25 cellular contexts compared by ENCODE assay signal in genomic region chr7:98091523-98091922, GRCh38.
"Had no signal": no experiment of that assay in that cellular context is flagged by ENCODE, and none has a peak within 500 bp of the region (broad histone marks: within the 10 kb centered on the region; RNA-seq: fewer than 3 reads in every experiment).

No MANE protein-coding gene starts in this region.

- H3K4me3 ChIP-seq: coronary artery, dorsolateral prefrontal cortex, esophagus squamous epithelium, gastrocnemius medialis, hepatocyte, left lung, lower lobe of right lung had no signal

- H2AFZ ChIP-seq: hepatocyte had no signal

- H3K36me3 ChIP-seq: esophagus squamous epithelium, gastrocnemius medialis, left lung, lower lobe of right lung had no signal

- H3K4me1 ChIP-seq: gastrocnemius medialis, left lung, lower lobe of right lung had no signal

- H3K27me3 ChIP-seq: dorsolateral prefrontal cortex, esophagus squamous epithelium, gastrocnemius medialis, hepatocyte, left lung had no signal

- ATAC-seq: esophagus mucosa, gastrocnemius medialis, left colon, left lung, left ventricle myocardium superior, lower lobe of right lung had no signal

- H3K4me2 ChIP-seq: hepatocyte had no signal

- DNase-seq: dermis blood vessel endothelial cell; dorsolateral prefrontal cortex; effector CD4-positive, alpha-beta T cell; effector memory CD4-positive, alpha-beta T cell; erythroblast; esophagus squamous epithelium; foreskin fibroblast; foreskin melanocyte; gastrocnemius medialis; glutamatergic neuron; hypothalamus; immature natural killer cell; islet precursor cell; kidney; left colon; left lung; left ventricle myocardium superior; lower lobe of right lung; mesenchymal stem cell; midbrain had no signal

- H3K27ac ChIP-seq: coronary artery, dorsolateral prefrontal cortex, esophagus squamous epithelium, gastrocnemius medialis, hepatocyte, left lung, lower lobe of right lung had no signal

- FAIRE-seq: colon, endothelial cell of umbilical vein, kidney had no signal

- H3K79me2 ChIP-seq: hepatocyte had no signal
